11 cellular contexts compared by ENCODE assay signal in genomic region chr21:31514598-31514997, GRCh38.
A peak's percentile ranks its signal among the peaks of the same experiment; 100 is the strongest.
DNase-seq lines count a peak whose midpoint lies in the region; ATAC-seq, FAIRE-seq and TF ChIP-seq lines count a peak whose summit lies in the region.
"Had no signal": no experiment of that assay in that cellular context is flagged by ENCODE, and none has a peak within 500 bp of the region (broad histone marks: within the 10 kb centered on the region; RNA-seq: fewer than 3 reads in every experiment).

No MANE protein-coding gene starts in this region.

- ATAC-seq in HepG2, result peak; percentile 83
- ATAC-seq: heart right ventricle had no signal

- POLR2A ChIA-PET in HepG2 (lab: Yijun Ruan, JAX), result no interaction called here

- no peaks in the 10 kb centered on the region; a peak in 1 of 5 replicates for H3K27me3 ChIP-seq in HepG2 (ENCODE audit: control insufficient read depth in 1 of 2, insufficient read depth in 2 of 2, low read length in 2 of 2)
- H3K27me3 ChIP-seq: BLaER1, SJSA1 had no signal

- H3K9me3 ChIP-seq in HepG2 (ENCODE audit: low read length), result no peaks in the 10 kb centered on the region
- no peaks in the 10 kb centered on the region for H3K9me3 ChIP-seq in kidney (ENCODE audit: control insufficient read depth in 1 of 2, low read length in 2 of 2)
- H3K9me3 ChIP-seq: heart right ventricle, SJSA1 had no signal

- intact Hi-C loops in HepG2 (cut with micrococcal nuclease; ENCODE audit: unreplicated experiment) (no loop called here), kidney (cut with DNase I) (no loop called here)

- H3K4me2 ChIP-seq in HepG2 (ENCODE audit: low read depth, low read length), result no peak overlapping the region
- H3K4me2 ChIP-seq: BLaER1 had no signal

- no peak for DNase-seq in AG09309 (ENCODE audit: low read depth)
- peak; percentile 66 for DNase-seq in NCI-H1694 (lab: John Stamatoyannopoulos, UW)
- DNase-seq in brain pericyte (ENCODE audit: low read depth, low spot score), result peak; percentile 57
- DNase-seq in HepG2 (ENCODE audit: low spot score), result no peak
- DNase-seq in NCI-H1436 (lab: John Stamatoyannopoulos, UW), result no peak
- DNase-seq in immature natural killer cell, result no peak
- no peak for DNase-seq in urothelium cell line (ENCODE audit: low spot score)
- DNase-seq in kidney, result no peak
- DNase-seq: heart right ventricle had no signal

- H3K79me2 ChIP-seq in HepG2 (ENCODE audit: insufficient read depth, low read length), result no peaks in the 10 kb centered on the region

- H3K9ac ChIP-seq in HepG2 (ENCODE audit: insufficient read depth, low read depth, low read length) (no peak overlapping the region), kidney (ENCODE audit: low read length in 2 of 2) (no peak overlapping the region)
- H3K9ac ChIP-seq: BLaER1 had no signal

- no peaks in the 10 kb centered on the region for H3K9me3 Mint-ChIP-seq in immature natural killer cell

- H3K27ac ChIP-seq in HepG2 (ENCODE audit: extremely low read length, insufficient read depth, low read length) (no peak overlapping the region), kidney (ENCODE audit: low read depth in 2 of 2, low read length in 2 of 2) (no peak overlapping the region)
- H3K27ac ChIP-seq: BLaER1, heart right ventricle, SJSA1 had no signal

- H4K20me1 ChIP-seq in HepG2 (ENCODE audit: insufficient read depth, low read length), result no peaks in the 10 kb centered on the region
- H4K20me1 ChIP-seq: BLaER1 had no signal

- in situ Hi-C loops in HepG2 (cut with HindIII; ENCODE audit: extremely low pct_ligation_motif_present, low pct_unique_long_range_greater_than_20kb), result no loop called here

- TF ChIP-seq POLR2A in HepG2 (IDR thresholded peaks at IDR 0.05; ENCODE audit: insufficient read depth in 1 of 2, low read depth in 2 of 2, low read length in 2 of 2), result no peak

- no peak overlapping the region for H3K4me3 ChIP-seq in AG09309 (ENCODE audit: control insufficient read depth, low read depth, low read length)
- no peak overlapping the region for H3K4me3 ChIP-seq in HepG2 (replicated peaks in 1 of 3; ENCODE audit: insufficient read depth in 1 of 3, low read depth in 2 of 3, low read length in 3 of 3)
- H3K4me3 ChIP-seq in kidney (ENCODE audit: low read length in 2 of 2), result no peak overlapping the region
- H3K4me3 ChIP-seq: BLaER1, heart right ventricle, SJSA1 had no signal

- no peak for FAIRE-seq in HepG2 (lab: Jason Lieb, UNC)
- no peak for FAIRE-seq in urothelium cell line (lab: Jason Lieb, UNC)
- FAIRE-seq in kidney (lab: Jason Lieb, UNC), result no peak

- H3K4me1 ChIP-seq in HepG2 (ENCODE audit: insufficient read depth, low read length), result no peaks in the 10 kb centered on the region
- H3K4me1 ChIP-seq in kidney (ENCODE audit: control insufficient read depth in 1 of 2, insufficient read depth in 1 of 2, low read depth in 1 of 2, low read length in 2 of 2), result no peaks in the 10 kb centered on the region
- H3K4me1 ChIP-seq: heart right ventricle had no signal

- TF ChIP-seq CTCF in AG09309 (IDR thresholded peaks at IDR 0.05; ENCODE audit: control insufficient read depth, insufficient read depth, low read depth, low read length, missing control alignments) (peak; percentile 5), HepG2 (CRISPR knock-in tag; IDR thresholded peaks at IDR 0.05) (no peak), kidney (IDR thresholded peaks at IDR 0.05; ENCODE audit: borderline replicate concordance, extremely low read depth, insufficient read depth) (no peak)

- no peaks in the 10 kb centered on the region for H3K36me3 ChIP-seq in HepG2 (replicated peaks in 1 of 2; ENCODE audit: control insufficient read depth in 1 of 2, insufficient read depth in 2 of 2, low read length in 2 of 2)
- no peaks in the 10 kb centered on the region for H3K36me3 ChIP-seq in kidney (ENCODE audit: control insufficient read depth in 1 of 2, insufficient read depth in 2 of 2, low read length in 2 of 2)
- H3K36me3 ChIP-seq: heart right ventricle, SJSA1 had no signal

- H3K4me1 Mint-ChIP-seq in immature natural killer cell, result peaks cover 3 to 6% of the 10 kb centered on the region in 2 donors

- H3K27ac Mint-ChIP-seq in immature natural killer cell, result no peak overlapping the region

- TF ChIP-seq EP300 in HepG2 (IDR thresholded peaks at IDR 0.05; ENCODE audit: low read depth in 2 of 2, low read length in 2 of 2), result no peak
- TF ChIP-seq EP300 in HepG2 (CRISPR knock-in tag; IDR thresholded peaks at IDR 0.05; ENCODE audit: borderline replicate concordance), result no peak

- no TSS peak for BruUV-seq in HepG2 (replicated peaks; lab: Mats Ljungman, UMichigan)

- WGBS in HepG2 (ENCODE audit: low lambda C conversion rate), result 16% methylated on average over 8 of the region's 12 CpGs

- no peak for TF ChIP-seq RAD21 in HepG2 (CRISPR knock-in tag; IDR thresholded peaks at IDR 0.05)

- no peaks in the 10 kb centered on the region for H3K36me3 Mint-ChIP-seq in immature natural killer cell

- H3K27me3 Mint-ChIP-seq in immature natural killer cell (ENCODE audit: low read depth in 3 of 3), result peaks cover 0 to 4% (median 2%) of the 10 kb centered on the region in 3 donors

- no peak overlapping the region for H3K4me3 Mint-ChIP-seq in immature natural killer cell

- CTCF ChIA-PET in HepG2 (lab: Yijun Ruan, JAX; ENCODE audit: low intra/inter-chr PET ratio, low total read pairs), result no interaction called here

- H2AFZ ChIP-seq in HepG2 (ENCODE audit: low read length), result no peak overlapping the region

TF ChIP-seq in HepG2, 621 proteins besides CTCF, POLR2A, EP300 and RAD21:
- TF ChIP-seq POGZ (CRISPR knock-in tag; IDR thresholded peaks at IDR 0.05), result no peak
TF ChIP-seq in HepG2: peak in this region for 0.

Comparison
In these comparisons a context has a peak if more than half of its experiments do, and no peak if none do; other contexts are left out.
1. DNase-seq: peak in NCI-H1694 (single experiment) and brain pericyte (single experiment); none in AG09309 (single experiment), HepG2 (single experiment), NCI-H1436 (single experiment), immature natural killer cell (0 of 3), urothelium cell line (single experiment) and kidney (single experiment).